In the genomic region with DNA sequence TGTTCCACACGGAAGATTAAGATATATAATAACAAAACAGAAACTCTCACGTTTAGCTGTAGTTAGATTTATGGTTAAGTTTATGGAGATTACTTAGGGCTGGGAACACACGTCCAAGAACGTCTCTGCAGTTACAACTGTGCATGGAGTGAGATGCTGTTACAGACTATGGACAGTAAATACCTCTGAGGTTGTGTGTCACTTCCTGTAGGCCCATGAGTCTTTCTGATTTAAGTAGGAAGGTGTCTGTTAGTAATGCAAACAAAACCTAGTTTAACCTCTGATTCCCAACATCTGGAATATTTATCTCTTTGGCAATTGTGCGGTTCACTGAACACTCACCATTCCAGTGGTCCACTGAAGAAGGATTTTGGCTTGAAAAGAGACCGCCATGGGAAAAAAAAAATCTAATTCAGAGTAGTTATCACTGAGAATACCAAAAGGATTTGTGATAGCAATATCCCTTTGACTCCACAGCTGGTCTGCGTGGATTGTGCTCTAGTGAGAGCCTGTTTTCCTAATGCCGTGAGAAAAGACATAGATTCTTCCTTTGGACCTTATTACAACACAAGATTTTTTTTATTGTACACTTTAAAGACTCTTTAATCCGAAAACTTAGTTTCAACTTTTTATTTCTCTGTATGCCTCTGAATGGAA, we compare ENCODE assay signal across 16 cellular contexts.
A peak's percentile ranks its signal among the peaks of the same experiment; 100 is the strongest.
DNase-seq lines count a peak whose midpoint lies in the region; ATAC-seq, FAIRE-seq and TF ChIP-seq lines count a peak whose summit lies in the region.
"Had no signal": no experiment of that assay in that cellular context is flagged by ENCODE, and none has a peak within 500 bp of the region (broad histone marks: within the 10 kb centered on the region; RNA-seq: fewer than 3 reads in every experiment).

No MANE protein-coding gene starts in this region.

- no TSS peak for BruUV-seq in PC-9 (replicated peaks; lab: Mats Ljungman, UMichigan)

- H3F3A ChIP-seq in PC-9 (ENCODE audit: insufficient read depth, low read depth) = no peaks in the 10 kb centered on the region; the same call in 1 of the 2 replicates

- no peak overlapping the region for H3K4me3 ChIP-seq in AG09309 (ENCODE audit: control insufficient read depth, low read depth, low read length)
- H3K4me3 ChIP-seq in epithelial cell of esophagus (ENCODE audit: low read length) = no peak overlapping the region
- H3K4me3 ChIP-seq in muscle layer of colon (ENCODE audit: low read depth in 1 of 2, low read length in 2 of 2) = no peak overlapping the region
- no peak overlapping the region for H3K4me3 ChIP-seq in PC-9
- H3K4me3 ChIP-seq: dorsolateral prefrontal cortex, spleen had no signal

- no peaks in the 10 kb centered on the region for H4K20me1 ChIP-seq in PC-9 (ENCODE audit: insufficient read depth)

- POLR2A ChIA-PET in PC-9 (lab: Charles Lee; ENCODE audit: unreplicated experiment) = no interaction called here

- no peaks in the 10 kb centered on the region for H3K79me2 ChIP-seq in PC-9 (ENCODE audit: low read depth)

- no peak for TF ChIP-seq CTCF in AG09309 (IDR thresholded peaks at IDR 0.05; ENCODE audit: control insufficient read depth, insufficient read depth, low read depth, low read length, missing control alignments)
- no peak for TF ChIP-seq CTCF in epithelial cell of esophagus (IDR thresholded peaks at IDR 0.05; ENCODE audit: insufficient read depth, low read depth, low read length, missing control alignments)
- no peak for TF ChIP-seq CTCF in PC-9 (conservative IDR thresholded peaks at IDR 0.05)

- H3K27ac ChIP-seq in muscle layer of colon (ENCODE audit: low read depth, low read length) = peak overlapping the region; percentile 31
- H3K27ac ChIP-seq in PC-9 = no peak overlapping the region
- H3K27ac ChIP-seq: dorsolateral prefrontal cortex, spleen had no signal

- CTCF ChIA-PET in PC-9 (lab: Charles Lee) = no interaction called here

- FAIRE-seq in HTR-8/SVneo (lab: Jason Lieb, UNC) = peak; percentile 46
- FAIRE-seq: H1, urothelium cell line had no signal

- no peaks in the 10 kb centered on the region for H3K27me3 ChIP-seq in muscle layer of colon (ENCODE audit: control insufficient read depth in 1 of 2, insufficient read depth in 2 of 2, low read length in 2 of 2)
- H3K27me3 ChIP-seq in PC-9 (ENCODE audit: insufficient read depth, low read depth) = no peaks in the 10 kb centered on the region
- H3K27me3 ChIP-seq: dorsolateral prefrontal cortex, spleen had no signal

- no peaks in the 10 kb centered on the region for H3K9me2 ChIP-seq in PC-9 (ENCODE audit: insufficient read depth)

- peaks cover 51% of the 10 kb centered on the region for H3K4me1 ChIP-seq in muscle layer of colon (ENCODE audit: insufficient read depth, low read length)
- peaks cover 18% of the 10 kb centered on the region for H3K4me1 ChIP-seq in PC-9 (replicated peaks; ENCODE audit: insufficient read depth)

- H3K4me2 ChIP-seq in PC-9 = no peak overlapping the region

- H3K9me3 ChIP-seq in muscle layer of colon (ENCODE audit: low read length) (no peaks in the 10 kb centered on the region), PC-9 (ENCODE audit: insufficient read depth, low read depth) (peaks cover 7% of the 10 kb centered on the region; the same call in 1 of the 2 replicates)

- DNase-seq in AG09309 (ENCODE audit: low read depth) (peak; percentile 99), HTR-8/SVneo (ENCODE audit: insufficient read length, low spot score) (peak; percentile 10), epithelial cell of esophagus (ENCODE audit: low read depth) (peak; percentile 42), PC-9 (no peak)
- DNase-seq: activated naive CD4-positive, alpha-beta T cell treated with anti-CD3 and anti-CD28 coated beads for 36 hours; C1 segment of cervical spinal cord; dorsolateral prefrontal cortex; KBM-7; NCI-H2029; spleen had no signal

- H3K9ac ChIP-seq in muscle layer of colon (ENCODE audit: low read length) = no peak overlapping the region

- no peak overlapping the region for H2AFZ ChIP-seq in PC-9

- ATAC-seq in GM21529 (IDR thresholded peaks at IDR 0.05; ENCODE audit: unreplicated experiment) (no peak), GM21515 (IDR thresholded peaks at IDR 0.05; ENCODE audit: unreplicated experiment) (no peak), HG02852 (IDR thresholded peaks at IDR 0.05; ENCODE audit: unreplicated experiment) (no peak)

- intact Hi-C loops in PC-9 (cut with micrococcal nuclease; ENCODE audit: unreplicated experiment) = no loop called here

- H3K36me3 ChIP-seq in muscle layer of colon (ENCODE audit: insufficient read depth, low read length) (no peaks in the 10 kb centered on the region), PC-9 (ENCODE audit: low read depth) (no peaks in the 10 kb centered on the region)
- H3K36me3 ChIP-seq: spleen had no signal

Comparison
In these comparisons a context has a peak if more than half of its experiments do, and no peak if none do; other contexts are left out.
1. DNase-seq: peak in AG09309 (single experiment), HTR-8/SVneo (single experiment) and epithelial cell of esophagus (single experiment); none in PC-9 (0 of 2).